16 cellular contexts compared by ENCODE assay signal in the genomic region with DNA sequence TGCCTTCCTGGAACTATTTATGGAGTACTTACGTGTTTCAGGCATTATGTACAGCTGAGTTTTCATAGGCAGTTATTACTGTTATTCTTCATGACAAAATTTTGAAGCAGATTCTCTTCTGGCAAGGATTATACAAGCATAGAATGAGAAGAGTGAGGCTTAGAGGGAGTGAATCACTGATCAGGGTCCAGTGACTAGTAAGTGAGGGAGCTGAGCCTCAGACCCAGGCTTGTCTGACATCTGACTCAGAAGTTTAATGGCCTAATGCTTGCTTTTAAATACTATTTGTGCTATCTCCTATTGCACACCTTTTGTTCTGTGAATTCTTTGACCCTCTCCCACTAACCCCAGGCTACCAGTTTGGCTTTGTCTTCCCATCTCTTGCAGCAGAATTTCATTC.
"Had no signal": no experiment of that assay in that cellular context is flagged by ENCODE, and none has a peak within 500 bp of the region (broad histone marks: within the 10 kb centered on the region; RNA-seq: fewer than 3 reads in every experiment).

No MANE protein-coding gene starts in this region.

- H3K4me3 Mint-ChIP-seq: activated naive CD8-positive, alpha-beta T cell treated with anti-CD3 and anti-CD28 coated beads, Interleukin-2, amount 50 U/mL, for 24 hours; activated T-cell treated with anti-CD3 and anti-CD28 coated beads, Interleukin-2, amount 50 U/mL, for 72 hours; nephron had no signal

- H3K4me1 ChIP-seq: psoas muscle, upper lobe of right lung had no signal

- H3K27ac Mint-ChIP-seq: activated naive CD8-positive, alpha-beta T cell treated with anti-CD3 and anti-CD28 coated beads, Interleukin-2, amount 50 U/mL, for 24 hours; activated T-cell treated with anti-CD3 and anti-CD28 coated beads, Interleukin-2, amount 50 U/mL, for 72 hours; nephron had no signal

- H3K27me3 ChIP-seq: upper lobe of right lung had no signal

- H3K36me3 ChIP-seq: upper lobe of right lung had no signal

- H3K4me1 Mint-ChIP-seq: nephron had no signal

- ATAC-seq: activated naive CD8-positive, alpha-beta T cell treated with anti-CD3 and anti-CD28 coated beads, Interleukin-2, amount 50 U/mL, for 24 hours; activated T-cell treated with anti-CD3 and anti-CD28 coated beads, Interleukin-2, amount 50 U/mL, for 72 hours; left ventricle myocardium superior; psoas muscle; sciatic nerve; stimulated activated naive CD8-positive, alpha-beta T cell treated with anti-CD3 and anti-CD28 coated beads, Interleukin-15, Interleukin-2, amounts not matched to agents 100 U/mL and 50 U/mL, for 24 hours; upper lobe of right lung had no signal

- H3K27me3 Mint-ChIP-seq: activated naive CD8-positive, alpha-beta T cell treated with anti-CD3 and anti-CD28 coated beads, Interleukin-2, amount 50 U/mL, for 24 hours had no signal

- H3K9me3 Mint-ChIP-seq: activated naive CD8-positive, alpha-beta T cell treated with anti-CD3 and anti-CD28 coated beads, Interleukin-2, amount 50 U/mL, for 24 hours; nephron had no signal

- H3K27ac ChIP-seq: coronary artery, psoas muscle, upper lobe of right lung had no signal

- DNase-seq: activated CD4-positive, alpha-beta T cell treated with anti-CD3 and anti-CD28 coated beads for 1 hour; activated CD4-positive, alpha-beta T cell treated with anti-CD3 and anti-CD28 coated beads, Interleukin-2, amount 50 U/mL, for 48 hours; activated naive CD8-positive, alpha-beta T cell treated with anti-CD3 and anti-CD28 coated beads, Interleukin-2, amount 50 U/mL, for 24 hours; activated T-cell treated with anti-CD3 and anti-CD28 coated beads, Interleukin-2, amount 50 U/mL, for 72 hours; central memory CD4-positive, alpha-beta T cell; effector CD4-positive, alpha-beta T cell; left ventricle myocardium superior; mesendoderm; occipital lobe; psoas muscle; stimulated activated CD4-positive, alpha-beta T cell treated with anti-CD3 and anti-CD28 coated beads, Interleukin-12 subunit alpha, Interleukin-12 subunit beta, amount 100 ng/mL, for 4 hours; stimulated activated naive CD8-positive, alpha-beta T cell treated with anti-CD3 and anti-CD28 coated beads, Interleukin-15, Interleukin-2, amounts not matched to agents 100 U/mL and 50 U/mL, for 24 hours; upper lobe of right lung had no signal

- H3K4me3 ChIP-seq: coronary artery, psoas muscle, upper lobe of right lung had no signal

- H3K9me3 ChIP-seq: psoas muscle, upper lobe of right lung had no signal
